In the genomic region with DNA sequence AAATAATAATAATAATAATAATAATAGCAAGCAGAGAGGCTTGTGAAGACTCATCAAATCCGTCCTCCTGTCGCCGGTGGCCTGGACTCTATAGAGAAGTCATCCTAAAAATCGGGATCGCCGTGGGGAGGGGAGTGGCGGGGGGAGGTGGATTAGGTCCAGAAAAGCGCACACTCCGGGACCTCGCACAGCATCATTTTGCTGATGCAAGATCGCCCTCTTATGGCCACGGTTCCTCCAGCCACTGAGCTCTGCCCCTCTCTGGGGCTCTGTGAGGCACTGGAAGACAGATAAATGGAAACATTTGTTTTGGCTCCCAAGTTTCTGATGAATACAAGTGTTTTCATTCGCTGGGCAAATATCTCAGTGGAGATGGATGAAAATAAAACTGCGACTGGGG, we compare ENCODE assay signal across 8 cellular contexts.
DNase-seq lines count a peak whose midpoint lies in the region; ATAC-seq lines count a peak whose summit lies in the region.

No MANE protein-coding gene starts in this region.

- ATAC-seq in HG02981 (IDR thresholded peaks at IDR 0.05; ENCODE audit: unreplicated experiment) = no peak
- no peak for ATAC-seq in GM18909 (IDR thresholded peaks at IDR 0.05; ENCODE audit: poor library complexity, unreplicated experiment)

- peak; percentile 30 for DNase-seq in 8988T
- peak; percentile 66 for DNase-seq in ELF-1 (ENCODE audit: low read depth, low spot score)
- peak; percentile 82 for DNase-seq in NCI-H2227 (lab: John Stamatoyannopoulos, UW; ENCODE audit: unreplicated experiment)
- DNase-seq in astrocyte of the hippocampus (ENCODE audit: low read depth, low spot score) = peak; percentile 74
- peak; percentile 82 for DNase-seq in iPS-NIHi7 (ENCODE audit: extremely low spot score)
- peak; percentile 22 for DNase-seq in stromal cell of bone marrow (ENCODE audit: low read depth)

Comparison
In these comparisons a context has a peak if more than half of its experiments do, and no peak if none do; other contexts are left out.
1. DNase-seq: peak in every context shown above with its lines; median percentile 82 in NCI-H2227; 82 in iPS-NIHi7; 74 in astrocyte of the hippocampus; 66 in ELF-1; 30 in 8988T; 22 in stromal cell of bone marrow.